In genomic region chr20:34069341-34070078, GRCh38 we compare ENCODE assay signal across 9 cellular contexts. TPM values are rescaled to one million over a fixed set of nuclear protein-coding genes. Genes with fewer than 3 reads are reported as not detected.
DNase-seq lines count a peak whose midpoint lies in the region; ATAC-seq and TF ChIP-seq lines count a peak whose summit lies in the region.
"Had no signal": no experiment of that assay in that cellular context is flagged by ENCODE, and none has a peak within 500 bp of the region (broad histone marks: within the 10 kb centered on the region; RNA-seq: fewer than 3 reads in every experiment).

No MANE protein-coding gene starts in this region.

- no peak overlapping the region for H3K4me3 ChIP-seq in mammary epithelial cell (replicated peaks in 1 of 3; ENCODE audit: insufficient read depth in 1 of 3, low read depth in 2 of 3, low read length in 3 of 3)

- no peak overlapping the region for H3K4me3 Mint-ChIP-seq in HFFc6
- H3K4me3 Mint-ChIP-seq: dendritic cell treated with granulocyte-macrophage colony-stimulating factor and Interleukin-4, amounts not matched to agents 40 ng/mL and 50 ng/mL, for 4 days had no signal

- CTCF ChIA-PET in mammary epithelial cell (lab: Charles Lee; ENCODE audit: low non-redundant PET) = interaction anchor here (0.7 to 1.2 kb wide), 2 partner anchors 136 to 207 kb away, joined by 5 read pairs; no protein-coding TSS in a partner anchor

- in situ Hi-C loops in mammary epithelial cell (cut with MboI; ENCODE audit: low sequenced_read_pairs in 2 of 2) = loop anchor here (10.0 kb wide), 1 partner anchor 135 kb away; no protein-coding TSS in a partner anchor

- dilution Hi-C loops in mammary epithelial cell (cut with HindIII; ENCODE audit: low sequenced_read_pairs) = loop anchor here (5.0 kb wide), 1 partner anchor 58 kb away; no protein-coding TSS in a partner anchor

- no peaks in the 10 kb centered on the region for H3K27me3 ChIP-seq in mammary epithelial cell (ENCODE audit: insufficient read depth, low read length)

- WGBS in mammary epithelial cell (ENCODE audit: low coverage, missing lambda C conversion rate) = 26% methylated on average over 7 of the region's 7 CpGs

- H3K27me3 Mint-ChIP-seq in HFFc6 (ENCODE audit: insufficient read depth) = peaks cover 2% of the 10 kb centered on the region
- H3K27me3 Mint-ChIP-seq: dendritic cell treated with granulocyte-macrophage colony-stimulating factor and Interleukin-4, amounts not matched to agents 40 ng/mL and 50 ng/mL, for 4 days had no signal

- H3K27ac Mint-ChIP-seq in HFFc6 = no peak overlapping the region
- H3K27ac Mint-ChIP-seq: dendritic cell treated with granulocyte-macrophage colony-stimulating factor and Interleukin-4, amounts not matched to agents 40 ng/mL and 50 ng/mL, for 4 days had no signal

- peaks cover 56% of the 10 kb centered on the region for H3K4me1 Mint-ChIP-seq in HFFc6 (ENCODE audit: low read depth)

- no peak overlapping the region for H3K4me2 ChIP-seq in mammary epithelial cell (ENCODE audit: insufficient read depth, low read depth, low read length)

- no peak overlapping the region for H2AFZ ChIP-seq in mammary epithelial cell (ENCODE audit: low read depth, low read length)

- H3K79me2 ChIP-seq in mammary epithelial cell (ENCODE audit: insufficient read depth, low read length) = peaks cover 78% of the 10 kb centered on the region

- BruUV-seq in mammary epithelial cell (replicated peaks; lab: Mats Ljungman, UMichigan) = no TSS peak

- no peaks in the 10 kb centered on the region for H3K36me3 Mint-ChIP-seq in HFFc6 (ENCODE audit: low read depth)

- no peak overlapping the region for H3K27ac ChIP-seq in mammary epithelial cell (ENCODE audit: insufficient read depth, low read depth, low read length)

- no peak overlapping the region for H3K9ac ChIP-seq in mammary epithelial cell (ENCODE audit: insufficient read depth, low read length)

- ATAC-seq in HG03520 (IDR thresholded peaks at IDR 0.05; ENCODE audit: unreplicated experiment) = no peak

- DNase-seq in DMS79 treated with DMSO at 0.1 percent for 48 hours (lab: John Stamatoyannopoulos, UW) (peak; percentile 74), HFFc6 (peak; percentile 66), NCI-H2107 (lab: John Stamatoyannopoulos, UW) (peak; percentile 34), UCSD-AML1 (lab: John Stamatoyannopoulos, UW; ENCODE audit: unreplicated experiment) (peak; percentile 66), mammary epithelial cell (peak; percentile 72), iris pigment epithelial cell (ENCODE audit: low read depth) (peak; percentile 80)
- peak; percentile 13 to 33 for DNase-seq in stimulated activated CD4-positive, alpha-beta T cell treated with anti-CD3 and anti-CD28 coated beads, Interleukin-15, amount 100 ng/mL, for 1 hour (ENCODE audit: low read depth in 1 of 2, low spot score in 1 of 2)

- H3K9me3 Mint-ChIP-seq in HFFc6 = no peaks in the 10 kb centered on the region
- H3K9me3 Mint-ChIP-seq: dendritic cell treated with granulocyte-macrophage colony-stimulating factor and Interleukin-4, amounts not matched to agents 40 ng/mL and 50 ng/mL, for 4 days had no signal

- TF ChIP-seq CTCF in HFFc6 (IDR thresholded peaks at IDR 0.05) (peak; percentile 88), mammary epithelial cell (conservative IDR thresholded peaks at IDR 0.05 in 1 of 2, IDR thresholded peaks at IDR 0.05 in 1 of 2; ENCODE audit: extremely low read depth in 1 of 2, insufficient read depth in 1 of 2, low read depth in 1 of 2, low read length in 2 of 2) (peak; percentile 87 to 88)

- H3K9me3 ChIP-seq in mammary epithelial cell (replicated peaks; ENCODE audit: insufficient read depth, low read length) = no peaks in the 10 kb centered on the region

- peaks cover 3% of the 10 kb centered on the region for H3K36me3 ChIP-seq in mammary epithelial cell (ENCODE audit: insufficient read depth, low read length)

- peaks cover 46% of the 10 kb centered on the region for H3K4me1 ChIP-seq in mammary epithelial cell (ENCODE audit: insufficient read depth, low read length)

- intact Hi-C loops in mammary epithelial cell (cut with micrococcal nuclease) = loop anchor here (1.0 to 5.0 kb wide), 9 partner anchors 47 to 347 kb away; partner anchors contain the start of genes PXMP4 and RALY

- no peaks in the 10 kb centered on the region for H4K20me1 ChIP-seq in mammary epithelial cell (ENCODE audit: insufficient read depth, low read length)

RNA-seq across cellular contexts. Expression of gene EIF2S2, which starts 42.5 kb away (rescaled TPM):
- total RNA-seq in HFFc6 (2021; fragmentation: NEBNext Ultra II Directional; extraction: Animal tissue kit (Norgen Biotek cat#: 25700)) = 100 to 1,000 TPM in 1 of 6 experiments, 10 to 100 TPM in 5; 85.7 to 101 (median 94.5) TPM
- total RNA-seq in mammary epithelial cell = 100 to 1,000 TPM in 1 of 2 donors, 10 to 100 TPM in 1; 99.2 to 157 TPM
- polyA plus RNA-seq in mammary epithelial cell = 83.7 TPM
- 22.4 TPM for polyA minus RNA-seq in mammary epithelial cell

Comparison
In these comparisons a context has a peak if more than half of its experiments do, and no peak if none do; other contexts are left out.
1. DNase-seq: peak in every context shown above with its lines; median percentile 80 in iris pigment epithelial cell; 74 in DMS79 treated with DMSO at 0.1 percent for 48 hours; 72 in mammary epithelial cell; 66 in HFFc6; 66 in UCSD-AML1; 34 in NCI-H2107; 23 in stimulated activated CD4-positive, alpha-beta T cell treated with anti-CD3 and anti-CD28 coated beads, Interleukin-15, amount 100 ng/mL, for 1 hour.